Comparison of ENCODE assay signal across 14 cellular contexts in the genomic region with DNA sequence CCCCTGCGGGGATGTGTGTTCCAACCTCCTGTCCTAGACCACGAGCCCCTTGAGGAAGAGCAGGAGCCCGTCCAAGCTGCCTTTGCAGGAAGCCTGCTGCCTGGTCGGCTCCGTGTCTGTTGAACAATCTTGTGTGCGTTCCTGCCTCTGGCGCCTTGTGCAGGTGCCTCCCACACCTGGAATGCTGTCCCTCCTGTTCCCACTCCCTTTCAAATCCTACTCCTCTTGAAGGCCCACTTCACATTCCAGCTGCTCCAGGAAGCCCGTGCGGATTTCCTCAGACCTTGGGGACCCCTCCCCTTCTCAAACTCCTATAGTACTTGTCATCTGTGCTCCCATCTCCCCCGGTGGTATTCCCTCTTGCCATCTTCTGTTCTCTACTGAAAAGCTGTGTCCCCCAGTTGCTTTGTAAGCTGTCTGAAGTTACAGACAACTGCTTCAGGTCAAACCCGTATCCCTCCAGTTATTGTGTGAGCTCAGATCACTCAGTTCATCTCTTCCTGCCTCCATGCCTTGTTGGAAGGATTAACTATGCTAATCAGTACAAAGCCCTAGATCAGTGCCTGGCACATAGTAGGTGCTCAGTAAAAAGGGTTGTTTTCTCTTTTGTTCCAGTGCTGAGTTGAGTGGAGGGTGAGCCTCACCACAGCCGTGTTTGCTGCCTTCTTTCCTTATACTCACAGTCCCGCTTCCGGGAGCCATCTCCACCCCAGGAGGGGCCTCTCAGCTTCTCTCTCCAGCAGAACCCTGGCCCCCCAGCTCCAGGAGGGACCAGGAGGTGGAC.
DNase-seq lines count a peak whose midpoint lies in the region; ATAC-seq, FAIRE-seq and TF ChIP-seq lines count a peak whose summit lies in the region.
"Had no signal": no experiment of that assay in that cellular context is flagged by ENCODE, and none has a peak within 500 bp of the region (broad histone marks: within the 10 kb centered on the region; RNA-seq: fewer than 3 reads in every experiment).

No MANE protein-coding gene starts in this region.

- WGBS in small intestine, 3 donors: 24 to 61% (median 54%) methylated on average over 14 of the region's 14 CpGs

- FAIRE-seq in small intestine (lab: Jason Lieb, UNC): no peak

- no peaks in the 10 kb centered on the region; the same call in 1 of the 2 replicates for H3K9me3 ChIP-seq in SJSA1 (replicated peaks)
- H3K9me3 ChIP-seq in small intestine (ENCODE audit: control insufficient read depth, low read depth): no peaks in the 10 kb centered on the region

- peaks cover 39% of the 10 kb centered on the region for H3K4me1 Mint-ChIP-seq in GM23338
- no peaks in the 10 kb centered on the region for H3K4me1 Mint-ChIP-seq in T-helper 2 cell treated with Interferon-gamma antibody and Interleukin-4, amounts not matched to agents 5 μg/mL and 100 μg/mL, for 36 hours (ENCODE audit: low read depth)

- H3K36me3 Mint-ChIP-seq in GM23338 (ENCODE audit: low read depth): peaks cover 15% of the 10 kb centered on the region
- H3K36me3 Mint-ChIP-seq in T-helper 2 cell treated with Interferon-gamma antibody and Interleukin-4, amounts not matched to agents 5 μg/mL and 100 μg/mL, for 36 hours (ENCODE audit: low read depth): no peaks in the 10 kb centered on the region

- DNase-seq in GM23338 (ENCODE audit: low spot score): no peak
- DNase-seq in SJSA1 (ENCODE audit: low read depth in 1 of 2, low spot score in 2 of 2): no peak
- DNase-seq in islet precursor cell: peak; percentile 95
- DNase-seq in small intestine: peak; percentile 61
- no peak for DNase-seq in NCI-H1694 (lab: John Stamatoyannopoulos, UW)
- no peak for DNase-seq in T-helper 2 cell treated with Interferon-gamma antibody and Interleukin-4, amounts not matched to agents 5 μg/mL and 100 μg/mL, for 36 hours (ENCODE audit: low spot score)
- DNase-seq in Right ventricle myocardium superior: no peak
- DNase-seq in NCI-H446 treated with DMSO at 0.1 percent for 48 hours (lab: John Stamatoyannopoulos, UW): no peak
- DNase-seq: activated CD4-positive, alpha-beta T cell treated with anti-CD3 and anti-CD28 coated beads for 1 hour; activated T-cell treated with anti-CD3 and anti-CD28 coated beads, Interleukin-2, amount 50 U/mL, for 4 hours; CD4-positive, alpha-beta T cell; effector CD8-positive, alpha-beta T cell; midbrain; NCI-H774 had no signal

- H3K4me3 ChIP-seq in GM23338 (no peak overlapping the region), SJSA1 (no peak overlapping the region), small intestine (ENCODE audit: low read depth in 1 of 2, low read length in 2 of 2) (no peak overlapping the region)

- H3K36me3 ChIP-seq in GM23338 (ENCODE audit: insufficient read depth): no peaks in the 10 kb centered on the region
- peaks cover 21% of the 10 kb centered on the region for H3K36me3 ChIP-seq in SJSA1
- H3K36me3 ChIP-seq in small intestine (ENCODE audit: control insufficient read depth in 2 of 2, insufficient read depth in 2 of 2, low read length in 2 of 2): no peaks in the 10 kb centered on the region

- peak overlapping the region; percentile 5; the same call in 1 of the 2 replicates for H3K27ac Mint-ChIP-seq in GM23338
- H3K27ac Mint-ChIP-seq in T-helper 2 cell treated with Interferon-gamma antibody and Interleukin-4, amounts not matched to agents 5 μg/mL and 100 μg/mL, for 36 hours: no peak overlapping the region
- H3K27ac Mint-ChIP-seq: CD4-positive, alpha-beta T cell had no signal

- peaks cover 9% of the 10 kb centered on the region for H3K27me3 Mint-ChIP-seq in GM23338 (ENCODE audit: insufficient read depth, low read depth, poor library complexity)
- no peaks in the 10 kb centered on the region for H3K27me3 Mint-ChIP-seq in T-helper 2 cell treated with Interferon-gamma antibody and Interleukin-4, amounts not matched to agents 5 μg/mL and 100 μg/mL, for 36 hours (ENCODE audit: low read depth)
- H3K27me3 Mint-ChIP-seq: CD4-positive, alpha-beta T cell had no signal

- ATAC-seq in GM23338 (no peak), Right ventricle myocardium superior (ENCODE audit: poor library complexity) (no peak)
- ATAC-seq: activated T-cell treated with anti-CD3 and anti-CD28 coated beads, Interleukin-2, amount 50 U/mL, for 4 hours had no signal

- H4K20me1 ChIP-seq in GM23338 (replicated peaks; ENCODE audit: insufficient read depth): no peaks in the 10 kb centered on the region; the same call in 1 of the 2 replicates

- TF ChIP-seq CTCF in GM23338 (conservative IDR thresholded peaks at IDR 0.05; ENCODE audit: low read depth in 2 of 2): no peak

- intact Hi-C loops in Right ventricle myocardium superior (cut with DNase I): no loop called here

- H3F3A ChIP-seq in GM23338 (replicated peaks; ENCODE audit: low read depth): 0 out of 2 replicates have a peak, but pooled peaks cover 4% of the 10 kb centered on the region

- no peaks in the 10 kb centered on the region for H3K9me2 ChIP-seq in GM23338 (ENCODE audit: insufficient read depth)

- no peaks in the 10 kb centered on the region for H3K79me2 ChIP-seq in GM23338 (replicated peaks; ENCODE audit: insufficient read depth)

- H3K4me3 Mint-ChIP-seq in GM23338: no peak overlapping the region; the same call in 2 of the 3 replicates
- H3K4me3 Mint-ChIP-seq in T-helper 2 cell treated with Interferon-gamma antibody and Interleukin-4, amounts not matched to agents 5 μg/mL and 100 μg/mL, for 36 hours: no peak overlapping the region
- H3K4me3 Mint-ChIP-seq: activated T-cell treated with anti-CD3 and anti-CD28 coated beads, Interleukin-2, amount 50 U/mL, for 4 hours; CD4-positive, alpha-beta T cell had no signal

- H3K9me3 Mint-ChIP-seq in GM23338: peaks cover 17% of the 10 kb centered on the region
- H3K9me3 Mint-ChIP-seq in T-helper 2 cell treated with Interferon-gamma antibody and Interleukin-4, amounts not matched to agents 5 μg/mL and 100 μg/mL, for 36 hours: no peaks in the 10 kb centered on the region
- H3K9me3 Mint-ChIP-seq: CD4-positive, alpha-beta T cell had no signal

- no peaks in the 10 kb centered on the region for H3K27me3 ChIP-seq in GM23338 (ENCODE audit: insufficient read depth)
- no peaks in the 10 kb centered on the region for H3K27me3 ChIP-seq in SJSA1 (replicated peaks)
- no peaks in the 10 kb centered on the region for H3K27me3 ChIP-seq in small intestine (ENCODE audit: control insufficient read depth in 2 of 2, insufficient read depth in 2 of 2, low read length in 2 of 2)

- no peak overlapping the region for H3K4me2 ChIP-seq in GM23338

- H3K27ac ChIP-seq in GM23338 (ENCODE audit: low read depth) (no peak overlapping the region), SJSA1 (peak overlapping the region; percentile 16; the same call in 1 of the 2 replicates), small intestine (ENCODE audit: low read depth in 1 of 2, low read length in 1 of 2) (no peak overlapping the region)

- peaks cover 3% of the 10 kb centered on the region for H3K4me1 ChIP-seq in GM23338 (ENCODE audit: insufficient read depth)
- H3K4me1 ChIP-seq in SJSA1 (replicated peaks): peaks cover 54% of the 10 kb centered on the region
- H3K4me1 ChIP-seq in small intestine (ENCODE audit: control insufficient read depth in 2 of 2, insufficient read depth in 1 of 2, low read depth in 1 of 2, low read length in 1 of 2): no peaks in the 10 kb centered on the region

- H2AFZ ChIP-seq in GM23338: no peak overlapping the region

TF ChIP-seq in GM23338, 12 proteins besides CTCF, POLR2A, EP300 and RAD21:
- TF ChIP-seq REST (IDR thresholded peaks at IDR 0.05; ENCODE audit: unreplicated experiment) (no peak), JUNB (IDR thresholded peaks at IDR 0.05; ENCODE audit: unreplicated experiment) (no peak), ZNF114 (CRISPR knock-in tag; IDR thresholded peaks at IDR 0.05) (no peak), EZH2 (IDR thresholded peaks at IDR 0.05; ENCODE audit: low read depth, unreplicated experiment) (no peak), CREB1 (CRISPR knock-in tag; IDR thresholded peaks at IDR 0.05; ENCODE audit: low read depth) (no peak), POLR2AphosphoS5 (IDR thresholded peaks at IDR 0.05; ENCODE audit: low read depth) (no peak)

Comparison
In these comparisons a context has a peak if more than half of its experiments do, and no peak if none do; other contexts are left out.
1. DNase-seq: peak in islet precursor cell (single experiment) and small intestine (single experiment); none in GM23338 (single experiment), SJSA1 (0 of 2), NCI-H1694 (single experiment), T-helper 2 cell treated with Interferon-gamma antibody and Interleukin-4, amounts not matched to agents 5 μg/mL and 100 μg/mL, for 36 hours (single experiment), Right ventricle myocardium superior (single experiment) and NCI-H446 treated with DMSO at 0.1 percent for 48 hours (single experiment).